20 cellular contexts compared by ENCODE assay signal in the genomic region with DNA sequence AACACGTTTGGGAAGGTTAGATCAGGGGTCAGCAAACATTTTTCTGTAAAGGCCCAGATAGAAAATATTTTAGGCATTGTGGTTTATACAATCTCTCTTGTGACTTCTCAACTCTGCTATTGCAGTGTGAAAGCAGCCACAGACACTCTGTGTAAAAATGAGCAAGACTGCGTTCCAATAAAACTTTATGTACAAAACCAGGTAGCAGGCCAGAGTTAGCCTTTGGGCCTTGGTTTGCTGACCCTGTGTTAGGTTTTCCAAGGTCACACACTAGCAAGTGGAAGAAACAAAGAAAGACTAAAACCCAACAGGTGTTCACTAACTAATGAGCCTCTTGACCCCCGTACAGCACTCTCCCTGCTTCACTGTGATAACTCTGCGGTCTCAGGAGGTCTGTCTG. TPM values are rescaled to one million over a fixed set of nuclear protein-coding genes. Genes with fewer than 3 reads are reported as not detected.
DNase-seq lines count a peak whose midpoint lies in the region; ATAC-seq, FAIRE-seq and TF ChIP-seq lines count a peak whose summit lies in the region.
"Had no signal": no experiment of that assay in that cellular context is flagged by ENCODE, and none has a peak within 500 bp of the region (broad histone marks: within the 10 kb centered on the region; RNA-seq: fewer than 3 reads in every experiment).

No MANE protein-coding gene starts in this region.

- H3K9me1 ChIP-seq in K562 (ENCODE audit: control insufficient read depth, insufficient read depth, low read length), result no peaks in the 10 kb centered on the region

- H3K79me2 ChIP-seq in K562 (ENCODE audit: control insufficient read depth, insufficient read depth, low read length), result no peaks in the 10 kb centered on the region

- TF ChIP-seq CTCF in K562 (IDR thresholded peaks at IDR 0.05 in 2 of 3, conservative IDR thresholded peaks at IDR 0.05 in 1 of 3; ENCODE audit: insufficient read depth in 2 of 3, low read depth in 1 of 3, low read length in 3 of 3), result no peak

- no peaks in the 10 kb centered on the region; a peak in 1 of 5 replicates for H3K4me1 ChIP-seq in K562 (replicated peaks in 1 of 2; ENCODE audit: control insufficient read depth in 2 of 2, insufficient read depth in 2 of 2, low read length in 2 of 2)

- H3K4me2 ChIP-seq in K562 (ENCODE audit: insufficient read depth, low read length), result no peak overlapping the region

- POLR2A ChIA-PET in K562 (lab: Yijun Ruan, JAX), result interaction anchor here (0.6 to 2.9 kb wide), 3 partner anchors 10 to 23 kb away, joined by 3 to 8 read pairs (median 5); a partner anchor contains a TSS

- H3K9me3 ChIP-seq in K562 (replicated peaks; ENCODE audit: control insufficient read depth, insufficient read depth, low read depth, low read length), result no peaks in the 10 kb centered on the region

- WGBS in K562 (ENCODE audit: insufficient coverage, low coverage, missing lambda C conversion rate), result 13% methylated on average over 4 of the region's 4 CpGs

- no peak for TF ChIP-seq EP300 in K562 (IDR thresholded peaks at IDR 0.05; ENCODE audit: low read length)

- H3K27ac ChIP-seq in K562 (ENCODE audit: extremely low read depth, low read depth, low read length), result no peak overlapping the region
- H3K27ac ChIP-seq: 22Rv1 had no signal

- in situ Hi-C loops in K562 (cut with MboI), result no loop called here

- CTCF ChIA-PET in K562 (lab: Yijun Ruan, JAX; ENCODE audit: low intra/inter-chr PET ratio), result no interaction called here

- no peaks in the 10 kb centered on the region for H3K36me3 ChIP-seq in K562 (ENCODE audit: control insufficient read depth, insufficient read depth, low read length)

- H4K20me1 ChIP-seq in K562 (replicated peaks; ENCODE audit: control insufficient read depth, insufficient read depth, low read length), result no peaks in the 10 kb centered on the region

- peak; percentile 25; the same call in 1 of the 3 replicates for ATAC-seq in K562
- no peak for ATAC-seq in HG03196 (IDR thresholded peaks at IDR 0.05; ENCODE audit: unreplicated experiment)
- no peak for ATAC-seq in sciatic nerve
- ATAC-seq: CD8-positive, alpha-beta T cell; HCT116 had no signal

- no peak overlapping the region for H2AFZ ChIP-seq in K562 (ENCODE audit: low read depth, low read length)

- H3K4me3 ChIP-seq in K562, result no peak overlapping the region

- H3K27me3 ChIP-seq in K562 (ENCODE audit: control insufficient read depth in 2 of 2, insufficient read depth in 2 of 2, low read length in 2 of 2), result peaks cover 31 to 38% of the 10 kb centered on the region in 2 experiments

- intact Hi-C loops in K562 (cut with micrococcal nuclease), result no loop called here
- intact Hi-C loops in sciatic nerve (cut with DNase I), result no loop called here

- DNase-seq in NCI-H1417 (lab: John Stamatoyannopoulos, UW) (peak in 2 of 3 experiments; percentile 52 to 85), NCI-H1417 treated with DMSO at 0.1 percent for 48 hours (lab: John Stamatoyannopoulos, UW) (no peak), NCI-H1092 (lab: John Stamatoyannopoulos, UW) (peak; percentile 63), NCI-H774 (lab: John Stamatoyannopoulos, UW) (peak; percentile 56), K562 (ENCODE audit: extremely low read depth in 1 of 4, low spot score in 3 of 4) (no peak), sciatic nerve (ENCODE audit: low spot score) (no peak)
- DNase-seq: CD8-positive, alpha-beta T cell; DMS153; EL had no signal

- no peak for TF ChIP-seq POLR2A in K562 (conservative IDR thresholded peaks at IDR 0.05)

- H3K9ac ChIP-seq in K562 (ENCODE audit: insufficient read depth in 1 of 2, low read depth in 2 of 2, low read length in 2 of 2), result no peak overlapping the region

- no TSS peak for BruUV-seq in K562 (replicated peaks; lab: Mats Ljungman, UMichigan)

- TF ChIP-seq RAD21 in K562 (CRISPR knock-in tag; conservative IDR thresholded peaks at IDR 0.05 in 1 of 2, IDR thresholded peaks at IDR 0.05 in 1 of 2), result no peak

- FAIRE-seq in K562 (lab: Jason Lieb, UNC), result no peak
- FAIRE-seq: D721Med, G401.6, H54 had no signal

RNA-seq across cellular contexts. Expression of a gene that starts 14.9 kb away (rescaled TPM):
- 30.7 and 81.3 TPM in 2 replicates for total RNA-seq in K562 (2011; cell fraction: chromatin; rRNA removed; ENCODE audit: low replicate concordance)
- total RNA-seq in K562 (2011; cell fraction: nucleolus; rRNA removed), result 17.8 and 20.4 TPM in 2 replicates
- 36.7 and 53.3 TPM in 2 replicates for total RNA-seq in K562 (2011; cell fraction: nucleoplasm; rRNA removed)
- total RNA-seq in K562 (2014; rRNA removed) (25.4 and 26.9 TPM in 2 replicates), K562 (2014; rRNA removed; fragmentation: Illumina TruSeq; extraction: Trizol) (25.9 and 26.1 TPM in 2 replicates), K562 (2015; rRNA removed; fragmentation: Illumina TruSeq; extraction: Trizol) (29.2 and 30.2 TPM in 2 replicates), K562 (2021) (28.2 and 28.4 TPM in 2 replicates), sciatic nerve (14.0 TPM)
- polyA plus RNA-seq in K562 (2011; rRNA removed) (19.0 and 29.1 TPM in 2 replicates), K562 (2014; fragmentation: Illumina TruSeq; extraction: Trizol) (30.1 and 36.1 TPM in 2 replicates), K562 (2014; fragmentation: Nextera tagmentation; extraction: Ambion mirVana) (10 to 100 TPM in 1 of 2 experiments, 1 to 10 TPM in 1; 9.7 to 17.5 TPM), K562 (2014; rRNA removed) (35.3 and 37.9 TPM in 2 replicates)
- 16.4 and 39.5 TPM in 2 replicates for polyA plus RNA-seq in K562 (2011; cell fraction: cytosol; rRNA removed)
- 29.6 and 42.3 TPM in 2 replicates for polyA plus RNA-seq in K562 (2011; cell fraction: nucleus; rRNA removed)
- polyA plus RNA-seq in K562 (2012), result 17.0 and 20.7 TPM in 2 replicates
- 15.4 and 19.7 TPM in 2 replicates for polyA minus RNA-seq in K562 (2011; rRNA and poly(A)+ RNA removed)
- polyA minus RNA-seq in K562 (2011; cell fraction: cytosol; rRNA and poly(A)+ RNA removed), result 8.6 and 8.7 TPM in 2 replicates
- 21.9 and 22.2 TPM in 2 replicates for polyA minus RNA-seq in K562 (2011; cell fraction: nucleus; rRNA and poly(A)+ RNA removed)

RNA-seq across cellular contexts. Expression of a gene that starts 52.3 kb away (rescaled TPM):
- total RNA-seq in K562 (2011; cell fraction: chromatin; rRNA removed; ENCODE audit: low replicate concordance), result not detected in 2 replicates
- total RNA-seq in K562 (2011; cell fraction: nucleolus; rRNA removed), result not detected in 2 replicates
- not detected in 2 replicates for total RNA-seq in K562 (2011; cell fraction: nucleoplasm; rRNA removed)
- not detected in 2 replicates for total RNA-seq in K562 (2014; rRNA removed)
- not detected in 2 replicates for total RNA-seq in K562 (2014; rRNA removed; fragmentation: Illumina TruSeq; extraction: Trizol)
- total RNA-seq in K562 (2015; rRNA removed; fragmentation: Illumina TruSeq; extraction: Trizol), result not detected in 2 replicates
- not detected in 2 replicates for total RNA-seq in K562 (2021)
- 0.06 TPM in 1 of 2 replicates, not detected in the other for polyA plus RNA-seq in K562 (2011; rRNA removed)
- polyA plus RNA-seq in K562 (2011; cell fraction: cytosol; rRNA removed), result not detected in 2 replicates
- polyA plus RNA-seq in K562 (2011; cell fraction: nucleus; rRNA removed), result not detected in 2 replicates
- not detected in 2 replicates for polyA plus RNA-seq in K562 (2012)
- polyA plus RNA-seq in K562 (2014; fragmentation: Illumina TruSeq; extraction: Trizol), result not detected in 2 replicates
- not detected for polyA plus RNA-seq in K562 (2014; fragmentation: Nextera tagmentation; extraction: Ambion mirVana)
- polyA plus RNA-seq in K562 (2014; rRNA removed), result not detected in 2 replicates
- not detected in 2 replicates for polyA minus RNA-seq in K562 (2011; rRNA and poly(A)+ RNA removed)
- not detected in 2 replicates for polyA minus RNA-seq in K562 (2011; cell fraction: cytosol; rRNA and poly(A)+ RNA removed)
- not detected in 2 replicates for polyA minus RNA-seq in K562 (2011; cell fraction: nucleus; rRNA and poly(A)+ RNA removed)
- not detected for total RNA-seq in sciatic nerve
- total RNA-seq: A673; CD8-positive, alpha-beta T cell; HT-29 had no signal
- polyA plus RNA-seq: BJ, CD14-positive monocyte, IgD-negative memory B cell had no signal

Comparison
In these comparisons a context has a peak if more than half of its experiments do, and no peak if none do; other contexts are left out.
1. DNase-seq: peak in NCI-H1417 (2 of 3), NCI-H1092 (single experiment) and NCI-H774 (single experiment); none in NCI-H1417 treated with DMSO at 0.1 percent for 48 hours (single experiment), K562 (0 of 4) and sciatic nerve (single experiment).